In genomic region chr12:50504798-50505385, GRCh38 we compare ENCODE assay signal across 8 cellular contexts. TPM values are rescaled to one million over a fixed set of nuclear protein-coding genes. Genes with fewer than 3 reads are reported as not detected.
DNase-seq lines count a peak whose midpoint lies in the region; ATAC-seq and TF ChIP-seq lines count a peak whose summit lies in the region.

TSS of gene DIP2B (plus strand) at chr12:50504985. CDS start at chr12:50505141, 156 bp downstream.

- H3K4me1 ChIP-seq in DOHH2 (ENCODE audit: control insufficient read depth, low read length) (peaks cover 20% of the 10 kb centered on the region), GM23248 (ENCODE audit: insufficient read depth) (peaks cover 23% of the 10 kb centered on the region), fibroblast of lung (ENCODE audit: control insufficient read depth, extremely low read depth, insufficient read depth, low read length) (no peaks in the 10 kb centered on the region)
- peaks cover 33 to 40% of the 10 kb centered on the region in 2 donors for H3K4me1 ChIP-seq in naive thymus-derived CD4-positive, alpha-beta T cell (ENCODE audit: control insufficient read depth in 2 of 2, insufficient read depth in 2 of 2, low read length in 2 of 2)

- peaks cover 5% of the 10 kb centered on the region; the same call in 1 of the 2 replicates for H3F3A ChIP-seq in DOHH2 (ENCODE audit: control insufficient read depth, insufficient read depth)
- no peaks in the 10 kb centered on the region for H3F3A ChIP-seq in GM23248 (ENCODE audit: insufficient read depth)

- peak within 1 kb of the TSS; percentile 90 to 97 (median 94) for H3K27ac Mint-ChIP-seq in naive thymus-derived CD4-positive, alpha-beta T cell
- H3K27ac Mint-ChIP-seq in stimulated activated memory B cell treated with anti-CD40 and anti-IgM and Interleukin-4, amounts not matched to agents 10 μg/mL and 1 μg/mL and 100 μg/mL, for 72 hours = peak within 1 kb of the TSS; percentile 94

- in situ Hi-C loops in GM23248 (cut with MboI) = loop anchor here (10.0 kb wide), 1 partner anchor 130 kb away; no protein-coding TSS in a partner anchor

- CTCF ChIA-PET in naive thymus-derived CD4-positive, alpha-beta T cell (lab: Charles Lee) = interaction anchor here (0.5 to 5.8 kb wide), 14 partner anchors 9 to 208 kb away, joined by 3 to 60 read pairs (median 4); no protein-coding TSS in a partner anchor

- H3K4me2 ChIP-seq in DOHH2 (ENCODE audit: low read length) (peak within 1 kb of the TSS; percentile 84), GM23248 (ENCODE audit: unreplicated experiment) (peak within 1 kb of the TSS; percentile 96), fibroblast of lung (ENCODE audit: extremely low read depth, insufficient read depth, low read length) (peak within 1 kb of the TSS; percentile 94)

- H3K9me2 ChIP-seq in DOHH2 (replicated peaks; ENCODE audit: control insufficient read depth, low read length) (no peaks in the 10 kb centered on the region), GM23248 (ENCODE audit: insufficient read depth) (no peaks in the 10 kb centered on the region)

- peak; percentile 96 for DNase-seq in GM23248
- DNase-seq in LHCN-M2 (ENCODE audit: low read depth) = peak; percentile 83
- DNase-seq in RKO (ENCODE audit: low spot score) = peak; percentile 92
- peak; percentile 92 to 93 for DNase-seq in activated T-helper 1 cell treated with anti-CD3 and anti-CD28 coated beads, Interleukin-2, amount 50 U/mL, for 16 hours (ENCODE audit: low read depth in 1 of 2, low spot score in 1 of 2)
- DNase-seq in fibroblast of lung (ENCODE audit: low read depth in 2 of 2) = peak; percentile 82 to 89
- DNase-seq in naive thymus-derived CD4-positive, alpha-beta T cell = peak; percentile 90 to 96 (median 94)

- H2AFZ ChIP-seq in GM23248 (peak within 1 kb of the TSS; percentile 93), fibroblast of lung (ENCODE audit: low read length) (peak within 1 kb of the TSS; percentile 99)

- ATAC-seq in naive thymus-derived CD4-positive, alpha-beta T cell = peak; percentile 99
- ATAC-seq in stimulated activated memory B cell treated with anti-CD40 and anti-IgM and Interleukin-4, amounts not matched to agents 10 μg/mL and 1 μg/mL and 100 μg/mL, for 72 hours = peak; percentile 97

- peaks cover 46% of the 10 kb centered on the region for H3K79me2 ChIP-seq in DOHH2 (ENCODE audit: control insufficient read depth, low read length)
- H3K79me2 ChIP-seq in GM23248 (ENCODE audit: insufficient read depth) = peaks cover 48% of the 10 kb centered on the region
- peaks cover 32% of the 10 kb centered on the region for H3K79me2 ChIP-seq in fibroblast of lung (ENCODE audit: control insufficient read depth, insufficient read depth, low read length)

- WGBS in GM23248 (ENCODE audit: low coverage in 1 of 2, low lambda C conversion rate in 2 of 2, missing lambda C conversion rate in 2 of 2), 2 experiments = 0% methylated on average over 40 to 49 of the region's 68 CpGs

- peak within 1 kb of the TSS; percentile 13; the same call in 1 of the 2 replicates for H3K27ac ChIP-seq in DOHH2 (ENCODE audit: low read depth, low read length)
- H3K27ac ChIP-seq in GM23248 = peak within 1 kb of the TSS; percentile 67
- peak within 1 kb of the TSS; percentile 80 for H3K27ac ChIP-seq in fibroblast of lung (ENCODE audit: insufficient read depth, low read length)
- peak within 1 kb of the TSS; percentile 93 for H3K27ac ChIP-seq in naive thymus-derived CD4-positive, alpha-beta T cell (ENCODE audit: low read depth, low read length)

- TF ChIP-seq CTCF in DOHH2 (IDR thresholded peaks at IDR 0.05; ENCODE audit: low read depth, low read length, poor library complexity, severe bottlenecking) (peak; percentile 75), fibroblast of lung (conservative IDR thresholded peaks at IDR 0.05 in 1 of 2, IDR thresholded peaks at IDR 0.05 in 1 of 2; ENCODE audit: low read depth in 1 of 2, low read length in 2 of 2) (peak; percentile 80 to 89)

- POLR2A ChIA-PET in naive thymus-derived CD4-positive, alpha-beta T cell (lab: Charles Lee) = interaction anchor here (0.5 to 7.6 kb wide), 8 partner anchors 9 to 136 kb away, joined by 3 to 84 read pairs (median 6); no protein-coding TSS in a partner anchor

- H4K20me1 ChIP-seq in DOHH2 (ENCODE audit: control insufficient read depth, insufficient read depth, low read depth, low read length) (peaks cover 19% of the 10 kb centered on the region; the same call in 1 of the 2 replicates), GM23248 (ENCODE audit: insufficient read depth) (no peaks in the 10 kb centered on the region), fibroblast of lung (ENCODE audit: control insufficient read depth, extremely low read depth, insufficient read depth, low read length) (no peaks in the 10 kb centered on the region)

- no peaks in the 10 kb centered on the region for H3K27me3 ChIP-seq in DOHH2 (ENCODE audit: control insufficient read depth, low read length)
- H3K27me3 ChIP-seq in GM23248 (replicated peaks; ENCODE audit: insufficient read depth) = no peaks in the 10 kb centered on the region
- H3K27me3 ChIP-seq in fibroblast of lung (ENCODE audit: control insufficient read depth, insufficient read depth, low read length) = no peaks in the 10 kb centered on the region
- no peaks in the 10 kb centered on the region for H3K27me3 ChIP-seq in naive thymus-derived CD4-positive, alpha-beta T cell (ENCODE audit: control insufficient read depth in 2 of 2, insufficient read depth in 2 of 2, low read length in 2 of 2)

- H3K27me3 Mint-ChIP-seq in naive thymus-derived CD4-positive, alpha-beta T cell = no peaks in the 10 kb centered on the region
- H3K27me3 Mint-ChIP-seq in stimulated activated memory B cell treated with anti-CD40 and anti-IgM and Interleukin-4, amounts not matched to agents 10 μg/mL and 1 μg/mL and 100 μg/mL, for 72 hours = no peaks in the 10 kb centered on the region

- H3K36me3 Mint-ChIP-seq in naive thymus-derived CD4-positive, alpha-beta T cell = peaks cover 0 to 16% (median 0%) of the 10 kb centered on the region in 5 donors
- H3K36me3 Mint-ChIP-seq in stimulated activated memory B cell treated with anti-CD40 and anti-IgM and Interleukin-4, amounts not matched to agents 10 μg/mL and 1 μg/mL and 100 μg/mL, for 72 hours = peaks cover 5% of the 10 kb centered on the region

- H3K4me1 Mint-ChIP-seq in naive thymus-derived CD4-positive, alpha-beta T cell = peaks cover 36 to 49% (median 43%) of the 10 kb centered on the region in 7 donors
- peaks cover 44% of the 10 kb centered on the region for H3K4me1 Mint-ChIP-seq in stimulated activated memory B cell treated with anti-CD40 and anti-IgM and Interleukin-4, amounts not matched to agents 10 μg/mL and 1 μg/mL and 100 μg/mL, for 72 hours

- H3K9me3 ChIP-seq in DOHH2 (ENCODE audit: control insufficient read depth, insufficient read depth, low read length) = no peaks in the 10 kb centered on the region
- no peaks in the 10 kb centered on the region for H3K9me3 ChIP-seq in GM23248 (ENCODE audit: low read depth)
- H3K9me3 ChIP-seq in fibroblast of lung (ENCODE audit: control insufficient read depth, insufficient read depth, low read depth, low read length) = no peaks in the 10 kb centered on the region
- H3K9me3 ChIP-seq in naive thymus-derived CD4-positive, alpha-beta T cell (ENCODE audit: control insufficient read depth in 2 of 3, low read length in 3 of 3) = no peaks in the 10 kb centered on the region

- peak within 1 kb of the TSS; percentile 79 for H3K4me3 ChIP-seq in DOHH2 (ENCODE audit: low read length)
- peak within 1 kb of the TSS; percentile 83 for H3K4me3 ChIP-seq in GM23248
- peak within 1 kb of the TSS; percentile 73 to 91 (median 86) for H3K4me3 ChIP-seq in fibroblast of lung (replicated peaks in 1 of 4; ENCODE audit: control extremely low read depth in 1 of 4, insufficient read depth in 1 of 4, low read depth in 3 of 4, low read length in 4 of 4)
- peak within 1 kb of the TSS; percentile 83 for H3K4me3 ChIP-seq in naive thymus-derived CD4-positive, alpha-beta T cell (ENCODE audit: low read length)

- H3K9ac ChIP-seq in GM23248 (peak within 1 kb of the TSS; percentile 88), fibroblast of lung (ENCODE audit: insufficient read depth, low read length) (peak within 1 kb of the TSS; percentile 83)

- H3K36me3 ChIP-seq in DOHH2 (ENCODE audit: control insufficient read depth, low read length) (no peaks in the 10 kb centered on the region), GM23248 (ENCODE audit: low read depth) (no peaks in the 10 kb centered on the region), fibroblast of lung (ENCODE audit: control insufficient read depth, insufficient read depth, low read length) (no peaks in the 10 kb centered on the region)
- H3K36me3 ChIP-seq in naive thymus-derived CD4-positive, alpha-beta T cell (ENCODE audit: control insufficient read depth in 2 of 3, insufficient read depth in 3 of 3, low read length in 3 of 3) = peaks cover 0 to 7% (median 0%) of the 10 kb centered on the region in 3 experiments

- intact Hi-C loops in naive thymus-derived CD4-positive, alpha-beta T cell (cut with micrococcal nuclease) = loop anchor here (1.0 to 10.0 kb wide), 9 partner anchors 16 to 522 kb away; partner anchors contain the start of genes SLC11A2 (in 2 of the 2) and LARP4 (in 1 of the 2)

- H3K9me3 Mint-ChIP-seq in naive thymus-derived CD4-positive, alpha-beta T cell = peaks cover 0 to 9% (median 1%) of the 10 kb centered on the region in 11 donors
- H3K9me3 Mint-ChIP-seq in stimulated activated memory B cell treated with anti-CD40 and anti-IgM and Interleukin-4, amounts not matched to agents 10 μg/mL and 1 μg/mL and 100 μg/mL, for 72 hours = no peaks in the 10 kb centered on the region

- H3K4me3 Mint-ChIP-seq in naive thymus-derived CD4-positive, alpha-beta T cell = peak within 1 kb of the TSS; percentile 93 to 99 (median 98)
- peak within 1 kb of the TSS; percentile 98 for H3K4me3 Mint-ChIP-seq in stimulated activated memory B cell treated with anti-CD40 and anti-IgM and Interleukin-4, amounts not matched to agents 10 μg/mL and 1 μg/mL and 100 μg/mL, for 72 hours

RNA-seq across cellular contexts. Expression of gene DIP2B, which starts in this region (rescaled TPM):
- total RNA-seq in GM23248 (2014; rRNA removed; shearing (Covaris generic)) = 17.9 and 19.5 TPM in 2 replicates
- polyA plus RNA-seq in GM23248 (2016; fragmentation: Nextera tagmentation; extraction: Ambion mirVana) (5.4 and 5.6 TPM in 2 replicates), fibroblast of lung (12.6 and 15.0 TPM in 2 replicates)
- total RNA-seq in LHCN-M2 (2014; rRNA removed) (15.1 and 19.0 TPM in 2 replicates), fibroblast of lung (19.5 and 21.0 TPM in 2 replicates)
- polyA plus RNA-seq in LHCN-M2 (2012) = 4.1 TPM
- 7.5 and 9.3 TPM in 2 replicates for polyA plus RNA-seq in fibroblast of lung (2012)
- polyA minus RNA-seq in fibroblast of lung (ENCODE audit: low replicate concordance) = 32.5 and 68.7 TPM in 2 replicates
- 10 to 100 TPM; 34.1 to 41.8 (median 39.9) TPM for total RNA-seq in naive thymus-derived CD4-positive, alpha-beta T cell
- 10 to 100 TPM; 10.0 to 23.5 TPM for polyA plus RNA-seq in naive thymus-derived CD4-positive, alpha-beta T cell

Comparison
In these comparisons a context has a peak if more than half of its experiments do, and no peak if none do; other contexts are left out.
1. Peak in every context shown above with its lines: DNase-seq, ATAC-seq, H3K4me3 ChIP-seq and H3K27ac ChIP-seq.
2. H3K27ac ChIP-seq: peak in every context shown above with its lines; median percentile 93 in naive thymus-derived CD4-positive, alpha-beta T cell; 80 in fibroblast of lung; 67 in GM23248; 13 in DOHH2.